ENCODE assay signal across 11 cellular contexts in the genomic region with DNA sequence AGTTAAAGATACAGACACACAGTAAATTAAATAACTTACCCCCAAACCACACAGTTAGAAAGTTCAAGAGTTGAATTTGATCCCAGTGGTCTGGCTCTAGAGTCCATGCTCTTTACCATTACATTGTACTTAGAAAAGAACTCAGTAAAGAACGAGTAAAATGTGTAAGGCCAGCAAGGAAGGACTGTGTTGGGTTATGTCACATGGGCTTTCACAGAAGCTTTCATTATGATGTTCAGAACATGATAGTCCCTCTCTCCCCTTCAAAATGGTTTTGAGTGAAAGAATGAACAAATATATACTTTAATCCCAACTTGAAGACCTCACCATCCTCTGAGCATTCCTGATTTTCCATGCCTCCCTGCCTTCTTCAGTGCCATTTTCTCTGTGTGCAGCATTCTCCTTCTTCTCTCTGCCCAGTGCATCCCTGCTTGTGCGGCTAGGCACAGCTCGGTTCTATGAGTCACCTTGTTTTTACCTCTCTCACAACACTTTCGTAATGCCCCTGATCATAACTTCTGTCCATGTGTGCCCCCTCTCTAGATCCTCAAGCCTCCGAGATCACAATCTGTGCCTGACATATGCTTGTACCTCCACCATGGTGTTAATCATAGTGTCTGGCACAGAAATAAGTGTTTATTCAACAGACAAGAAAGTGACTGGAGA. TPM values are rescaled to one million over a fixed set of nuclear protein-coding genes. Genes with fewer than 3 reads are reported as not detected.
DNase-seq lines count a peak whose midpoint lies in the region; ATAC-seq and TF ChIP-seq lines count a peak whose summit lies in the region.
"Had no signal": no experiment of that assay in that cellular context is flagged by ENCODE, and none has a peak within 500 bp of the region (broad histone marks: within the 10 kb centered on the region; RNA-seq: fewer than 3 reads in every experiment).

No MANE protein-coding gene starts in this region.

- DNase-seq in M059J (ENCODE audit: low read depth) (peak; percentile 67), immature natural killer cell (no peak), activated gamma-delta T cell treated with Interleukin-2 at 50 U/mL for 16 hours (no peak), NCI-H526 (lab: John Stamatoyannopoulos, UW) (no peak), NCI-H82 (lab: John Stamatoyannopoulos, UW) (no peak)
- DNase-seq: activated CD4-positive, alpha-beta T cell treated with anti-CD3 and anti-CD28 coated beads, Interleukin-2, amount 50 U/mL, for 4 hours; PC-9; stomach had no signal

- peaks cover 21% of the 10 kb centered on the region for H3K4me1 ChIP-seq in HEK293 (ENCODE audit: control insufficient read depth, insufficient read depth, low read length)

- H3K27ac ChIP-seq in HEK293 (ENCODE audit: extremely low read depth, low read depth, low read length), result 0 out of 2 replicates have a peak overlapping the region, but pooled peaks have one; percentile 24
- H3K27ac ChIP-seq: PC-9 had no signal

- TF ChIP-seq POLR2A in GM18505 (IDR thresholded peaks at IDR 0.05; ENCODE audit: borderline replicate concordance, extremely low read depth, insufficient read depth, insufficient read length), result peak; percentile 37

- H3K27me3 Mint-ChIP-seq in immature natural killer cell (ENCODE audit: low read depth in 3 of 3), result peaks cover 7 to 26% (median 11%) of the 10 kb centered on the region in 3 donors

- POLR2A ChIA-PET in HEK293 (lab: Yijun Ruan, JAX), result no interaction called here

- peaks cover 0 to 4% (median 0%) of the 10 kb centered on the region in 6 donors for H3K9me3 Mint-ChIP-seq in immature natural killer cell

- peaks cover 29 to 56% of the 10 kb centered on the region in 2 donors for H3K4me1 Mint-ChIP-seq in immature natural killer cell

- no peaks in the 10 kb centered on the region for H3K36me3 ChIP-seq in HEK293 (ENCODE audit: control insufficient read depth in 2 of 2, insufficient read depth in 1 of 2, low read length in 2 of 2)
- H3K36me3 ChIP-seq: stomach had no signal

- H3K4me3 Mint-ChIP-seq in immature natural killer cell, result peak overlapping the region in 3 of 5 donors; percentile 7 to 46 (median 42)

- no peak for TF ChIP-seq CTCF in HEK293 (tag by site-specific recombination; IDR thresholded peaks at IDR 0.05)

- no peak overlapping the region for H3K27ac Mint-ChIP-seq in immature natural killer cell

- H3K9me3 ChIP-seq in HEK293 (ENCODE audit: control insufficient read depth, insufficient read depth, low read depth, low read length), result no peaks in the 10 kb centered on the region
- H3K9me3 ChIP-seq: stomach had no signal

- CTCF ChIA-PET in HEK293 (lab: Yijun Ruan, JAX), result no interaction called here

- no peak overlapping the region for H3K4me3 ChIP-seq in HEK293 (ENCODE audit: low read depth, low read length)
- H3K4me3 ChIP-seq: PC-9, stomach had no signal

- H3K36me3 Mint-ChIP-seq in immature natural killer cell, result peaks cover 0 to 3% (median 0%) of the 10 kb centered on the region in 3 donors

- peak; percentile 37 for ATAC-seq in GM18505 (IDR thresholded peaks at IDR 0.05; ENCODE audit: unreplicated experiment)
- ATAC-seq in HG02571 (IDR thresholded peaks at IDR 0.05; ENCODE audit: unreplicated experiment), result no peak

TF ChIP-seq in HEK293, 187 proteins besides CTCF, POLR2A, EP300 and RAD21:
- no peak for TF ChIP-seq ZNF792 (tag by site-specific recombination; IDR thresholded peaks at IDR 0.05)
- TF ChIP-seq ZNF558 (tag by site-specific recombination; IDR thresholded peaks at IDR 0.05), result no peak
- TF ChIP-seq, protein P1, sequence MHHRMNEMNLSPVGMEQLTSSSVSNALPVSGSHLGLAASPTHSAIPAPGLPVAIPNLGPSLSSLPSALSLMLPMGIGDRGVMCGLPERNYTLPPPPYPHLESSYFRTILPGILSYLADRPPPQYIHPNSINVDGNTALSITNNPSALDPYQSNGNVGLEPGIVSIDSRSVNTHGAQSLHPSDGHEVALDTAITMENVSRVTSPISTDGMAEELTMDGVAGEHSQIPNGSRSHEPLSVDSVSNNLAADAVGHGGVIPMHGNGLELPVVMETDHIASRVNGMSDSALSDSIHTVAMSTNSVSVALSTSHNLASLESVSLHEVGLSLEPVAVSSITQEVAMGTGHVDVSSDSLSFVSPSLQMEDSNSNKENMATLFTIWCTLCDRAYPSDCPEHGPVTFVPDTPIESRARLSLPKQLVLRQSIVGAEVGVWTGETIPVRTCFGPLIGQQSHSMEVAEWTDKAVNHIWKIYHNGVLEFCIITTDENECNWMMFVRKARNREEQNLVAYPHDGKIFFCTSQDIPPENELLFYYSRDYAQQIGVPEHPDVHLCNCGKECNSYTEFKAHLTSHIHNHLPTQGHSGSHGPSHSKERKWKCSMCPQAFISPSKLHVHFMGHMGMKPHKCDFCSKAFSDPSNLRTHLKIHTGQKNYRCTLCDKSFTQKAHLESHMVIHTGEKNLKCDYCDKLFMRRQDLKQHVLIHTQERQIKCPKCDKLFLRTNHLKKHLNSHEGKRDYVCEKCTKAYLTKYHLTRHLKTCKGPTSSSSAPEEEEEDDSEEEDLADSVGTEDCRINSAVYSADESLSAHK (tag by site-specific recombination; IDR thresholded peaks at IDR 0.05), result no peak
- TF ChIP-seq, protein P2, sequence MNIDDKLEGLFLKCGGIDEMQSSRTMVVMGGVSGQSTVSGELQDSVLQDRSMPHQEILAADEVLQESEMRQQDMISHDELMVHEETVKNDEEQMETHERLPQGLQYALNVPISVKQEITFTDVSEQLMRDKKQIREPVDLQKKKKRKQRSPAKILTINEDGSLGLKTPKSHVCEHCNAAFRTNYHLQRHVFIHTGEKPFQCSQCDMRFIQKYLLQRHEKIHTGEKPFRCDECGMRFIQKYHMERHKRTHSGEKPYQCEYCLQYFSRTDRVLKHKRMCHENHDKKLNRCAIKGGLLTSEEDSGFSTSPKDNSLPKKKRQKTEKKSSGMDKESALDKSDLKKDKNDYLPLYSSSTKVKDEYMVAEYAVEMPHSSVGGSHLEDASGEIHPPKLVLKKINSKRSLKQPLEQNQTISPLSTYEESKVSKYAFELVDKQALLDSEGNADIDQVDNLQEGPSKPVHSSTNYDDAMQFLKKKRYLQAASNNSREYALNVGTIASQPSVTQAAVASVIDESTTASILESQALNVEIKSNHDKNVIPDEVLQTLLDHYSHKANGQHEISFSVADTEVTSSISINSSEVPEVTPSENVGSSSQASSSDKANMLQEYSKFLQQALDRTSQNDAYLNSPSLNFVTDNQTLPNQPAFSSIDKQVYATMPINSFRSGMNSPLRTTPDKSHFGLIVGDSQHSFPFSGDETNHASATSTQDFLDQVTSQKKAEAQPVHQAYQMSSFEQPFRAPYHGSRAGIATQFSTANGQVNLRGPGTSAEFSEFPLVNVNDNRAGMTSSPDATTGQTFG (tag by site-specific recombination; IDR thresholded peaks at IDR 0.05; ENCODE audit: borderline replicate concordance), result no peak
- TF ChIP-seq ZNF311 (tag by site-specific recombination; IDR thresholded peaks at IDR 0.05; ENCODE audit: borderline replicate concordance), result no peak

RNA-seq across cellular contexts. Expression of a gene that starts 22.0 kb away (rescaled TPM):
- 24.5 and 26.4 TPM in 2 replicates for total RNA-seq in M059J (2014; rRNA removed; shearing (Covaris generic))
- 1 to 10 TPM in 2 of 3 donors, not detected in 1; 1.8 to 2.5 TPM for polyA plus RNA-seq in immature natural killer cell
